ENCODE assay signal across 24 cellular contexts in genomic region chr16:49793244-49793643, GRCh38.
DNase-seq lines count a peak whose midpoint lies in the region; ATAC-seq, FAIRE-seq and TF ChIP-seq lines count a peak whose summit lies in the region.
"Had no signal": no experiment of that assay in that cellular context is flagged by ENCODE, and none has a peak within 500 bp of the region (broad histone marks: within the 10 kb centered on the region; RNA-seq: fewer than 3 reads in every experiment).

No MANE protein-coding gene starts in this region.

- H3K23ac ChIP-seq in H1 (ENCODE audit: insufficient read length), result no peak overlapping the region

- TF ChIP-seq CTCF in H1 (IDR thresholded peaks at IDR 0.05; ENCODE audit: control extremely low read depth in 1 of 3, insufficient read depth in 1 of 3, low read depth in 1 of 3, low read length in 3 of 3) (no peak), GM10266 (IDR thresholded peaks at IDR 0.05; ENCODE audit: control insufficient read depth, insufficient read depth, low read depth, missing control alignments) (no peak)

- peak overlapping the region; percentile 84; the same call in 1 of the 2 replicates for H2BK12ac ChIP-seq in H1 (ENCODE audit: low read depth, low read length)

- H3K4me3 Mint-ChIP-seq in stimulated activated memory B cell treated with anti-CD40 and anti-IgM and Interleukin-4, amounts not matched to agents 10 μg/mL and 1 μg/mL and 100 μg/mL, for 72 hours, result no peak overlapping the region
- H3K4me3 Mint-ChIP-seq: CD4-positive, CD25-positive, alpha-beta regulatory T cell; CD8-positive, alpha-beta T cell had no signal

- no peaks in the 10 kb centered on the region for H3K23me2 ChIP-seq in H1 (ENCODE audit: low read depth, low read length)

- no peak for TF ChIP-seq RAD21 in H1 (IDR thresholded peaks at IDR 0.05 in 1 of 2, conservative IDR thresholded peaks at IDR 0.05 in 1 of 2; ENCODE audit: low read depth in 2 of 2, low read length in 2 of 2)

- no peak for FAIRE-seq in H1 (lab: Jason Lieb, UNC)
- FAIRE-seq in GM12892 (lab: Jason Lieb, UNC), result no peak
- FAIRE-seq: A549, D721Med, GM12891 had no signal

- H4K5ac ChIP-seq in H1 (ENCODE audit: insufficient read length, low read depth, low read length), result no peak overlapping the region

- no peak for TF ChIP-seq EP300 in H1 (IDR thresholded peaks at IDR 0.05; ENCODE audit: borderline replicate concordance in 1 of 2, low read depth in 2 of 2, low read length in 2 of 2)

- TF ChIP-seq POLR2A in H1 (IDR thresholded peaks at IDR 0.05; ENCODE audit: control extremely low read depth in 1 of 2, low read depth in 2 of 2, low read length in 2 of 2) (no peak), GM12892 (IDR thresholded peaks at IDR 0.05; ENCODE audit: low read depth, low read length) (no peak)

- H3K9ac ChIP-seq in BLaER1 treated with 17β-estradiol and CSF1 and Interleukin-3, amounts not matched to agents 10 nM and 100 nM, result peak overlapping the region in 4 of 11 experiments; percentile 15 to 55 (median 20); a peak in 4 of 22 replicates
- H3K9ac ChIP-seq in H1 (replicated peaks in 1 of 4; ENCODE audit: extremely low read depth in 1 of 4, low read depth in 3 of 4, low read length in 3 of 4), result no peak overlapping the region

- peaks cover 0 to 32% (median 8%) of the 10 kb centered on the region in 11 experiments; a peak in 7 of 22 replicates for H4K20me1 ChIP-seq in BLaER1 treated with 17β-estradiol and CSF1 and Interleukin-3, amounts not matched to agents 10 nM and 100 nM
- peaks cover 10 to 11% of the 10 kb centered on the region in 2 experiments for H4K20me1 ChIP-seq in H1 (replicated peaks in 1 of 2; ENCODE audit: control insufficient read depth in 1 of 2, insufficient read depth in 2 of 2, low read length in 2 of 2)

- peaks cover 7 to 69% (median 57%) of the 10 kb centered on the region in 10 experiments; a peak in 19 of 20 replicates for H3K4me1 ChIP-seq in BLaER1 treated with 17β-estradiol and CSF1 and Interleukin-3, amounts not matched to agents 10 nM and 100 nM
- H3K4me1 ChIP-seq in H1 (replicated peaks in 1 of 4; ENCODE audit: control insufficient read depth in 3 of 4, insufficient read depth in 4 of 4, low read length in 3 of 4), result peaks cover 0 to 9% (median 5%) of the 10 kb centered on the region in 4 experiments; a peak in 6 of 7 replicates
- H3K4me1 ChIP-seq: A549, BE2C, Caco-2 had no signal

- POLR2A ChIA-PET in H1 (lab: Charles Lee; ENCODE audit: partially characterized antibody), result interaction anchor here (0.7 kb wide), 2 partner anchors 9 to 12 kb away, joined by 3 to 4 read pairs; no protein-coding TSS in a partner anchor

- no peaks in the 10 kb centered on the region for H3K9me3 Mint-ChIP-seq in stimulated activated memory B cell treated with anti-CD40 and anti-IgM and Interleukin-4, amounts not matched to agents 10 μg/mL and 1 μg/mL and 100 μg/mL, for 72 hours
- H3K9me3 Mint-ChIP-seq: CD4-positive, CD25-positive, alpha-beta regulatory T cell; CD8-positive, alpha-beta T cell had no signal

- H3K4ac ChIP-seq in H1 (replicated peaks; ENCODE audit: insufficient read length, low read depth, low read length), result no peak overlapping the region

- H3K27ac ChIP-seq in BLaER1 treated with 17β-estradiol and CSF1 and Interleukin-3, amounts not matched to agents 10 nM and 100 nM, result peak overlapping the region in 4 of 11 experiments; percentile 25 to 60 (median 56); a peak in 5 of 22 replicates
- no peak overlapping the region for H3K27ac ChIP-seq in H1 (ENCODE audit: low read depth, low read length)
- H3K27ac ChIP-seq: A549, C4-2B had no signal

- no peak for DNase-seq in H1 (ENCODE audit: low read depth in 1 of 2, low spot score in 2 of 2)
- no peak for DNase-seq in GM12892 (ENCODE audit: insufficient read length)
- no peak for DNase-seq in effector CD8-positive, alpha-beta T cell (lab: John Stamatoyannopoulos, UW)
- no peak for DNase-seq in GM10266 (ENCODE audit: extremely low spot score)
- DNase-seq: 8988T; ACHN; AML-193; BE2C; Caco-2; CD4-positive, CD25-positive, alpha-beta regulatory T cell; CD8-positive, alpha-beta T cell; DMS 273 treated with DMSO at 0.1 percent for 48 hours; DMS79; EL; GDM1; GOT3; H7 had no signal

- H2AFZ ChIP-seq in H1 (ENCODE audit: low read length), result no peak overlapping the region

- no peak overlapping the region for H4K91ac ChIP-seq in H1 (replicated peaks; ENCODE audit: insufficient read length, low read length)

- peaks cover 3 to 59% of the 10 kb centered on the region in 2 experiments; a peak in 3 of 4 replicates for H3K79me2 ChIP-seq in H1 (ENCODE audit: control insufficient read depth in 1 of 2, insufficient read depth in 2 of 2, low read length in 2 of 2)

- H3K27me3 Mint-ChIP-seq in stimulated activated memory B cell treated with anti-CD40 and anti-IgM and Interleukin-4, amounts not matched to agents 10 μg/mL and 1 μg/mL and 100 μg/mL, for 72 hours, result peaks cover 19% of the 10 kb centered on the region
- H3K27me3 Mint-ChIP-seq: CD4-positive, CD25-positive, alpha-beta regulatory T cell had no signal

- H3K27me3 ChIP-seq in BLaER1 treated with 17β-estradiol and CSF1 and Interleukin-3, amounts not matched to agents 10 nM and 100 nM, result no peaks in the 10 kb centered on the region
- H3K27me3 ChIP-seq in H1 (replicated peaks in 1 of 4; ENCODE audit: control insufficient read depth in 3 of 4, extremely low read depth in 1 of 4, insufficient read depth in 3 of 4, low read length in 3 of 4), result no peaks in the 10 kb centered on the region
- H3K27me3 ChIP-seq: BE2C had no signal

- H3K4me3 ChIP-seq in BLaER1 treated with 17β-estradiol and CSF1 and Interleukin-3, amounts not matched to agents 10 nM and 100 nM, result peak overlapping the region in 1 of 10 experiments; percentile 19; a peak in 1 of 20 replicates
- no peak overlapping the region for H3K4me3 ChIP-seq in H1 (ENCODE audit: extremely low read depth in 1 of 4, insufficient read depth in 2 of 4, low read depth in 3 of 4, low read length in 4 of 4)
- H3K4me3 ChIP-seq: A549 had no signal

- peaks cover 37% of the 10 kb centered on the region for H3K79me1 ChIP-seq in H1 (ENCODE audit: low read depth, low read length)

- peak; percentile 10 for ATAC-seq in stimulated activated memory B cell treated with anti-CD40 and anti-IgM and Interleukin-4, amounts not matched to agents 10 μg/mL and 1 μg/mL and 100 μg/mL, for 72 hours
- ATAC-seq: A549; CD8-positive, alpha-beta T cell; HCT116 had no signal

- H2BK5ac ChIP-seq in H1 (ENCODE audit: low read depth, low read length), result no peak overlapping the region

- no peak overlapping the region for H2BK120ac ChIP-seq in H1 (replicated peaks; ENCODE audit: low read depth, low read length)

- H3K27ac Mint-ChIP-seq in stimulated activated memory B cell treated with anti-CD40 and anti-IgM and Interleukin-4, amounts not matched to agents 10 μg/mL and 1 μg/mL and 100 μg/mL, for 72 hours, result no peak overlapping the region
- H3K27ac Mint-ChIP-seq: CD4-positive, CD25-positive, alpha-beta regulatory T cell; CD8-positive, alpha-beta T cell had no signal

- H3K9me3 ChIP-seq in BLaER1 treated with 17β-estradiol and CSF1 and Interleukin-3, amounts not matched to agents 10 nM and 100 nM (replicated peaks in 1 of 11), result no peaks in the 10 kb centered on the region
- H3K9me3 ChIP-seq in H1 (ENCODE audit: insufficient read depth in 2 of 2, low read depth in 1 of 2, low read length in 1 of 2), result no peaks in the 10 kb centered on the region
- H3K9me3 ChIP-seq: A549, BE2C, Caco-2 had no signal

- H4K8ac ChIP-seq in H1 (ENCODE audit: extremely low read depth, insufficient read depth, low read length), result no peak overlapping the region

- H3K56ac ChIP-seq in H1 (replicated peaks; ENCODE audit: insufficient read length, low read depth, low read length), result no peak overlapping the region

- H2BK20ac ChIP-seq in H1 (ENCODE audit: low read length), result no peak overlapping the region

- H3K36me3 ChIP-seq in BLaER1 treated with 17β-estradiol and CSF1 and Interleukin-3, amounts not matched to agents 10 nM and 100 nM, result peaks cover 0 to 5% (median 0%) of the 10 kb centered on the region in 11 experiments; a peak in 2 of 22 replicates
- H3K36me3 ChIP-seq in H1 (ENCODE audit: control insufficient read depth in 2 of 4, insufficient read depth in 4 of 4, low read length in 3 of 4), result no peaks in the 10 kb centered on the region
- H3K36me3 ChIP-seq: BE2C had no signal

- CTCF ChIA-PET in H1 (lab: Charles Lee; ENCODE audit: partially characterized antibody), result interaction anchor here (0.7 to 3.5 kb wide), 5 partner anchors 9 to 301 kb away, joined by 3 to 18 read pairs (median 3); no protein-coding TSS in a partner anchor

- WGBS in H1 (ENCODE audit: extremely low coverage in 1 of 2, insufficient coverage in 1 of 2, insufficient read length in 1 of 2, insufficient replicate concordance in 2 of 2, low coverage in 1 of 2, low lambda C conversion rate in 2 of 2, missing lambda C conversion rate in 1 of 2), 2 experiments, result 95% methylated on average over 11 of the region's 11 CpGs; no CpG with 5 or more reads in 1 of the 2 experiments

- peak overlapping the region; percentile 26 to 90 (median 71); a peak in 20 of 22 replicates for H3K4me2 ChIP-seq in BLaER1 treated with 17β-estradiol and CSF1 and Interleukin-3, amounts not matched to agents 10 nM and 100 nM
- no peak overlapping the region for H3K4me2 ChIP-seq in H1 (ENCODE audit: insufficient read depth in 1 of 2, low read depth in 2 of 2, low read length in 2 of 2)
- H3K4me2 ChIP-seq: A549 had no signal

- H3K14ac ChIP-seq in H1 (ENCODE audit: insufficient read length), result no peak overlapping the region

- no peaks in the 10 kb centered on the region for H3K36me3 Mint-ChIP-seq in stimulated activated memory B cell treated with anti-CD40 and anti-IgM and Interleukin-4, amounts not matched to agents 10 μg/mL and 1 μg/mL and 100 μg/mL, for 72 hours
- H3K36me3 Mint-ChIP-seq: CD4-positive, CD25-positive, alpha-beta regulatory T cell; CD8-positive, alpha-beta T cell had no signal

- 0 out of 2 replicates have a peak overlapping the region, but pooled peaks have one; percentile 75 for H2AK5ac ChIP-seq in H1 (ENCODE audit: low read depth, low read length)

- no peak overlapping the region for H2BK15ac ChIP-seq in H1 (ENCODE audit: low read length)

- H3K4me1 Mint-ChIP-seq in stimulated activated memory B cell treated with anti-CD40 and anti-IgM and Interleukin-4, amounts not matched to agents 10 μg/mL and 1 μg/mL and 100 μg/mL, for 72 hours, result no peaks in the 10 kb centered on the region
- H3K4me1 Mint-ChIP-seq: CD4-positive, CD25-positive, alpha-beta regulatory T cell had no signal

- H3K18ac ChIP-seq in H1 (ENCODE audit: extremely low read depth, low read length), result no peak overlapping the region

TF ChIP-seq in H1, 55 proteins besides CTCF, POLR2A, EP300 and RAD21 (continues in another document):
- TF ChIP-seq RNF2 (IDR thresholded peaks at IDR 0.05; ENCODE audit: borderline replicate concordance, low read depth, low read length, missing control alignments, poor library complexity, severe bottlenecking) (no peak), POU5F1 (IDR thresholded peaks at IDR 0.05; ENCODE audit: low read depth, low read length) (no peak), CBX5 (IDR thresholded peaks at IDR 0.05; ENCODE audit: low read depth, low read length) (no peak), ATF3 (IDR thresholded peaks at IDR 0.05; ENCODE audit: insufficient read depth, low read depth, low read length) (no peak)

Comparison
In these comparisons a context has a peak if more than half of its experiments do, and no peak if none do; other contexts are left out.
1. H3K4me2 ChIP-seq: peak in BLaER1 treated with 17β-estradiol and CSF1 and Interleukin-3, amounts not matched to agents 10 nM and 100 nM (11 of 11); none in H1 (0 of 2).